ENCODE assay signal across 13 cellular contexts in genomic region chr1:41476807-41477361, GRCh38. TPM values are rescaled to one million over a fixed set of nuclear protein-coding genes. Genes with fewer than 3 reads are reported as not detected.
A peak's percentile ranks its signal among the peaks of the same experiment; 100 is the strongest.
DNase-seq lines count a peak whose midpoint lies in the region; TF ChIP-seq lines count a peak whose summit lies in the region.
"Had no signal": no experiment of that assay in that cellular context is flagged by ENCODE, and none has a peak within 500 bp of the region (broad histone marks: within the 10 kb centered on the region; RNA-seq: fewer than 3 reads in every experiment).

No MANE protein-coding gene starts in this region.

- POLR2A ChIA-PET in HEK293T (lab: Yijun Ruan, JAX), result no interaction called here

- CTCF ChIA-PET in HEK293T (lab: Yijun Ruan, JAX), result interaction anchor here (0.9 to 1.3 kb wide), 2 partner anchors 13 to 16 kb away, joined by 3 to 5 read pairs; no protein-coding TSS in a partner anchor

- peak; percentile 33 for DNase-seq in NCI-H1092 treated with DMSO at 0.1 percent for 48 hours (lab: John Stamatoyannopoulos, UW)
- no peak for DNase-seq in NCI-H1092 (lab: John Stamatoyannopoulos, UW)
- peak; percentile 81 for DNase-seq in choroid plexus epithelial cell (ENCODE audit: low read depth)
- peak; percentile 83 for DNase-seq in mucosa of gallbladder (ENCODE audit: low spot score)
- no peak for DNase-seq in vagina (ENCODE audit: extremely low spot score in 2 of 2)
- DNase-seq in iPS-NIHi11 (ENCODE audit: low spot score), result no peak
- DNase-seq in activated CD4-positive, alpha-beta T cell treated with anti-CD3 and anti-CD28 coated beads for 48 hours, result no peak
- no peak for DNase-seq in HEK293T (ENCODE audit: extremely low spot score)
- DNase-seq: activated CD4-positive, alpha-beta T cell treated with anti-CD3 and anti-CD28 coated beads, Interleukin-2, amount 50 U/mL, for 48 hours; activated gamma-delta T cell; H9; T-helper 1 cell had no signal

- H3K27me3 ChIP-seq in vagina, result no peaks in the 10 kb centered on the region

- no peaks in the 10 kb centered on the region for H3K9me3 ChIP-seq in vagina

- H3K4me3 ChIP-seq in choroid plexus epithelial cell (ENCODE audit: low read depth, low read length) (no peak overlapping the region), vagina (no peak overlapping the region)

- H3K27ac ChIP-seq in vagina, result peak overlapping the region; percentile 40
- H3K27ac ChIP-seq: parathyroid adenoma had no signal

- no peaks in the 10 kb centered on the region for H3K36me3 ChIP-seq in vagina

- TF ChIP-seq POLR2A in vagina (IDR thresholded peaks at IDR 0.05), result no peak

- H3K4me1 ChIP-seq in vagina, result peaks cover 72% of the 10 kb centered on the region
- H3K4me1 ChIP-seq: parathyroid adenoma had no signal

- no peak for TF ChIP-seq CTCF in choroid plexus epithelial cell (conservative IDR thresholded peaks at IDR 0.05; ENCODE audit: low read depth, low read length)
- TF ChIP-seq CTCF in vagina (IDR thresholded peaks at IDR 0.05), result no peak

- intact Hi-C loops in vagina (cut with DNase I), result no loop called here

TF ChIP-seq in HEK293T, 16 proteins besides CTCF, POLR2A, EP300 and RAD21:
- TF ChIP-seq BHLHE40 (IDR thresholded peaks at IDR 0.05; ENCODE audit: borderline replicate concordance) (no peak), FOXA1 (IDR thresholded peaks at IDR 0.05) (no peak), PKNOX1 (IDR thresholded peaks at IDR 0.05) (no peak), HDGF (IDR thresholded peaks at IDR 0.05; ENCODE audit: borderline replicate concordance) (no peak)

RNA-seq across cellular contexts. Expression of gene EDN2, which starts 7.6 kb away (rescaled TPM):
- total RNA-seq in mucosa of gallbladder (0.83 TPM), vagina (9.3 TPM)

Comparison
In these comparisons a context has a peak if more than half of its experiments do, and no peak if none do; other contexts are left out.
1. DNase-seq: peak in NCI-H1092 treated with DMSO at 0.1 percent for 48 hours (single experiment), choroid plexus epithelial cell (single experiment) and mucosa of gallbladder (single experiment); none in NCI-H1092 (single experiment), vagina (0 of 2), iPS-NIHi11 (single experiment), activated CD4-positive, alpha-beta T cell treated with anti-CD3 and anti-CD28 coated beads for 48 hours (single experiment) and HEK293T (single experiment).